ENCODE assay signal across 13 cellular contexts in the genomic region with DNA sequence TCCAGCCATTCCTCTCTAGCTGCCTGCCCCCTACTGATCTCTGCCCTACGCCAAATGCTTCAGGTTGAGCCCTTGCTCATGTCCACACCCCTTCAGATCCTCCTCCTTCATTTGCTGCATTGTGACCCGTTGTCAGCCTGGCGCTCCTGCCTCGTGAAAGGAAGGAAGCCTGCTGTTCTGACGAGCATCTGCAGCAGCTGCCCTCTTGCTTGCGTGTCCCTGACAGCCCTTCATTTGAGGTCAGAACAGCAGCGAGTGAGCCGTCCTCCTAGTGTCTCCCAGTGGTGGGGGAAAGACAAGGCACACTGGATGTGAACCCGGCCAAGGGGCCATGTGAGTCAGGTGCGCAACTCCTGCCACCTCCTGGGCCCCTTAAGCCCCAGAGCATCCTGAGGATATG. TPM values are rescaled to one million over a fixed set of nuclear protein-coding genes. Genes with fewer than 3 reads are reported as not detected.
A peak's percentile ranks its signal among the peaks of the same experiment; 100 is the strongest.
DNase-seq lines count a peak whose midpoint lies in the region; ATAC-seq and TF ChIP-seq lines count a peak whose summit lies in the region.
"Had no signal": no experiment of that assay in that cellular context is flagged by ENCODE, and none has a peak within 500 bp of the region (broad histone marks: within the 10 kb centered on the region; RNA-seq: fewer than 3 reads in every experiment).

No MANE protein-coding gene starts in this region.

- H3K9me3 ChIP-seq in neuronal stem cell (replicated peaks in 1 of 2; ENCODE audit: control insufficient read depth in 2 of 2, insufficient read depth in 1 of 2, low read depth in 1 of 2, low read length in 2 of 2), result no peaks in the 10 kb centered on the region

- no peak overlapping the region for H3K27ac Mint-ChIP-seq in activated CD8-positive, alpha-beta T cell treated with anti-CD3 and anti-CD28 coated beads for 36 hours

- CTCF ChIA-PET in activated CD8-positive, alpha-beta T cell treated with anti-CD3 and anti-CD28 coated beads for 36 hours (lab: Charles Lee), result interaction anchor here (0.6 kb wide), 1 partner anchor 94 kb away, joined by 3 read pairs; no protein-coding TSS in a partner anchor

- H2BK12ac ChIP-seq in neuronal stem cell (ENCODE audit: low read length), result no peak overlapping the region

- POLR2A ChIA-PET in activated CD8-positive, alpha-beta T cell treated with anti-CD3 and anti-CD28 coated beads for 36 hours (lab: Charles Lee), result no interaction called here

- no peak overlapping the region for H3K14ac ChIP-seq in neuronal stem cell (ENCODE audit: low read length)

- H3K27ac ChIP-seq in neuronal stem cell (replicated peaks; ENCODE audit: low read length), result peak overlapping the region; percentile 5
- H3K27ac ChIP-seq: coronary artery, skin epidermis had no signal

- no peak for TF ChIP-seq CTCF in activated CD8-positive, alpha-beta T cell treated with anti-CD3 and anti-CD28 coated beads for 36 hours (IDR thresholded peaks at IDR 0.05)

- no peak overlapping the region for H2BK5ac ChIP-seq in neuronal stem cell (ENCODE audit: low read length)

- H3K4me3 Mint-ChIP-seq in activated CD8-positive, alpha-beta T cell treated with anti-CD3 and anti-CD28 coated beads for 36 hours, result no peak overlapping the region

- H3K4me3 ChIP-seq in neuronal stem cell (ENCODE audit: low read length in 2 of 2), result no peak overlapping the region
- H3K4me3 ChIP-seq: coronary artery, skin epidermis had no signal

- H3K79me1 ChIP-seq in neuronal stem cell (ENCODE audit: low read depth, low read length), result peaks cover 12% of the 10 kb centered on the region

- H4K8ac ChIP-seq in neuronal stem cell (ENCODE audit: low read depth, low read length), result no peak overlapping the region

- no peak overlapping the region for H3K9ac ChIP-seq in neuronal stem cell (ENCODE audit: low read depth, low read length, poor library complexity)

- H2AK5ac ChIP-seq in neuronal stem cell (ENCODE audit: low read depth, low read length), result no peak overlapping the region

- no peak overlapping the region for H4K91ac ChIP-seq in neuronal stem cell (ENCODE audit: low read depth, low read length, poor library complexity)

- peaks cover 46% of the 10 kb centered on the region for H3K27me3 Mint-ChIP-seq in activated CD8-positive, alpha-beta T cell treated with anti-CD3 and anti-CD28 coated beads for 36 hours

- H3K4me1 Mint-ChIP-seq in activated CD8-positive, alpha-beta T cell treated with anti-CD3 and anti-CD28 coated beads for 36 hours (ENCODE audit: low read depth), result peaks cover 14% of the 10 kb centered on the region

- H3K18ac ChIP-seq in neuronal stem cell (ENCODE audit: low read length), result peak overlapping the region; percentile 12

- H2BK120ac ChIP-seq in neuronal stem cell (ENCODE audit: low read depth, low read length), result no peak overlapping the region

- peak overlapping the region; percentile 39 for H2AFZ ChIP-seq in neuronal stem cell (ENCODE audit: low read length)

- H3K36me3 Mint-ChIP-seq in activated CD8-positive, alpha-beta T cell treated with anti-CD3 and anti-CD28 coated beads for 36 hours (ENCODE audit: low read depth), result no peaks in the 10 kb centered on the region

- intact Hi-C loops in activated CD8-positive, alpha-beta T cell treated with anti-CD3 and anti-CD28 coated beads for 36 hours (cut with micrococcal nuclease), result no loop called here
- intact Hi-C loops in cardiac septum (cut with DNase I), result no loop called here

- no peak overlapping the region for H3K23ac ChIP-seq in neuronal stem cell (ENCODE audit: low read depth, low read length, poor library complexity)

- H2BK15ac ChIP-seq in neuronal stem cell (ENCODE audit: low read length), result no peak overlapping the region

- peaks cover 9 to 16% of the 10 kb centered on the region in 2 donors for H3K4me1 ChIP-seq in neuronal stem cell (ENCODE audit: control insufficient read depth in 2 of 2, insufficient read depth in 1 of 2, low read depth in 1 of 2, low read length in 2 of 2)

- DNase-seq in NCI-H345 (lab: John Stamatoyannopoulos, UW) (peak; percentile 29), NCI-H345 treated with DMSO at 0.1 percent for 48 hours (lab: John Stamatoyannopoulos, UW; ENCODE audit: unreplicated experiment) (no peak), LHCN-M2 (ENCODE audit: low read depth) (peak; percentile 78), neuronal stem cell (ENCODE audit: low spot score) (peak; percentile 37), SW 1271 (lab: John Stamatoyannopoulos, UW) (no peak), pons (ENCODE audit: low spot score) (no peak), cardiac septum (ENCODE audit: low spot score) (no peak)
- peak; percentile 43 for DNase-seq in activated CD8-positive, alpha-beta T cell treated with anti-CD3 and anti-CD28 coated beads for 36 hours
- DNase-seq: NCI-H526 treated with DMSO at 0.1 percent for 48 hours had no signal

- no CpG with 5 or more reads among the region's 10 CpGs for WGBS in neuronal stem cell (ENCODE audit: extremely low coverage in 2 of 2, insufficient read length in 2 of 2, insufficient replicate concordance in 1 of 2), 2 donors

- H3K4me2 ChIP-seq in neuronal stem cell (ENCODE audit: insufficient read depth, low read length, poor library complexity, severe bottlenecking), result peak overlapping the region; percentile 15

- H3K4ac ChIP-seq in neuronal stem cell (ENCODE audit: low read length), result no peak overlapping the region

- peak; percentile 38 for ATAC-seq in activated CD8-positive, alpha-beta T cell treated with anti-CD3 and anti-CD28 coated beads for 36 hours

- peaks cover 0 to 12% (median 7%) of the 10 kb centered on the region in 3 experiments for H3K27me3 ChIP-seq in neuronal stem cell (ENCODE audit: control insufficient read depth in 3 of 3, insufficient read depth in 3 of 3, low read depth in 1 of 3, low read length in 3 of 3)

- H3K36me3 ChIP-seq in neuronal stem cell (replicated peaks in 1 of 2; ENCODE audit: control insufficient read depth in 2 of 2, insufficient read depth in 2 of 2, low read length in 2 of 2), result no peaks in the 10 kb centered on the region

- H3K9me3 Mint-ChIP-seq in activated CD8-positive, alpha-beta T cell treated with anti-CD3 and anti-CD28 coated beads for 36 hours, result no peaks in the 10 kb centered on the region

RNA-seq across cellular contexts. Expression of a gene that starts 3.0 kb away (rescaled TPM):
- total RNA-seq in LHCN-M2 (2014; rRNA removed) (0.34 TPM in 1 of 2 replicates, not detected in the other), cardiac septum (0.40 TPM)
- 0.46 TPM for polyA plus RNA-seq in LHCN-M2 (2012)
- total RNA-seq in activated CD8-positive, alpha-beta T cell treated with anti-CD3 and anti-CD28 coated beads for 36 hours, result not detected
- 30.7 TPM for polyA plus RNA-seq in neuronal stem cell (2013, experiment 1 of 2)
- polyA plus RNA-seq in neuronal stem cell (2013, experiment 2 of 2), result 30.4 TPM
- total RNA-seq: glomerular endothelial cell, HT-29 had no signal

RNA-seq across cellular contexts. Expression of a gene that starts 14.5 kb away (rescaled TPM):
- 28.4 and 30.8 TPM in 2 replicates for total RNA-seq in LHCN-M2 (2014; rRNA removed)
- 34.0 TPM for polyA plus RNA-seq in LHCN-M2 (2012)
- total RNA-seq in activated CD8-positive, alpha-beta T cell treated with anti-CD3 and anti-CD28 coated beads for 36 hours, result 10 to 100 TPM; 55.2 to 56.7 TPM
- 57.1 TPM for polyA plus RNA-seq in neuronal stem cell (2013, experiment 1 of 2)
- polyA plus RNA-seq in neuronal stem cell (2013, experiment 2 of 2), result 53.1 TPM
- total RNA-seq in cardiac septum, result 32.7 TPM

RNA-seq across cellular contexts. Expression of a gene that starts 20.2 kb away (rescaled TPM):
- total RNA-seq in LHCN-M2 (2014; rRNA removed) (111 and 130 TPM in 2 replicates), cardiac septum (64.7 TPM)
- polyA plus RNA-seq in LHCN-M2 (2012), result 104 TPM
- total RNA-seq in activated CD8-positive, alpha-beta T cell treated with anti-CD3 and anti-CD28 coated beads for 36 hours, result 10 to 100 TPM; 35.9 to 38.8 TPM
- polyA plus RNA-seq in neuronal stem cell (2013, experiment 1 of 2), result 24.4 TPM
- polyA plus RNA-seq in neuronal stem cell (2013, experiment 2 of 2), result 23.7 TPM

RNA-seq across cellular contexts. Expression of a gene that starts 40.7 kb away (rescaled TPM):
- total RNA-seq in LHCN-M2 (2014; rRNA removed), result 26.3 and 40.8 TPM in 2 replicates
- 28.9 TPM for polyA plus RNA-seq in LHCN-M2 (2012)
- total RNA-seq in activated CD8-positive, alpha-beta T cell treated with anti-CD3 and anti-CD28 coated beads for 36 hours, result 10 to 100 TPM; 16.6 to 16.7 TPM
- polyA plus RNA-seq in neuronal stem cell (2013, experiment 1 of 2), result 81.5 TPM
- 78.5 TPM for polyA plus RNA-seq in neuronal stem cell (2013, experiment 2 of 2)
- total RNA-seq in cardiac septum, result 20.6 TPM

RNA-seq across cellular contexts. Expression of a gene that starts 49.3 kb away (rescaled TPM):
- total RNA-seq in LHCN-M2 (2014; rRNA removed) (304 and 308 TPM in 2 replicates), cardiac septum (135 TPM)
- polyA plus RNA-seq in LHCN-M2 (2012), result 250 TPM
- 100 to 1,000 TPM; 149 to 151 TPM for total RNA-seq in activated CD8-positive, alpha-beta T cell treated with anti-CD3 and anti-CD28 coated beads for 36 hours
- 158 TPM for polyA plus RNA-seq in neuronal stem cell (2013, experiment 1 of 2)
- 152 TPM for polyA plus RNA-seq in neuronal stem cell (2013, experiment 2 of 2)

Comparison
In these comparisons a context has a peak if more than half of its experiments do, and no peak if none do; other contexts are left out.
1. DNase-seq: peak in NCI-H345 (single experiment), LHCN-M2 (single experiment), activated CD8-positive, alpha-beta T cell treated with anti-CD3 and anti-CD28 coated beads for 36 hours (single experiment) and neuronal stem cell (single experiment); none in NCI-H345 treated with DMSO at 0.1 percent for 48 hours (single experiment), SW 1271 (0 of 2), pons (single experiment) and cardiac septum (single experiment).